ENCODE assay signal across 3 cellular contexts in the genomic region with DNA sequence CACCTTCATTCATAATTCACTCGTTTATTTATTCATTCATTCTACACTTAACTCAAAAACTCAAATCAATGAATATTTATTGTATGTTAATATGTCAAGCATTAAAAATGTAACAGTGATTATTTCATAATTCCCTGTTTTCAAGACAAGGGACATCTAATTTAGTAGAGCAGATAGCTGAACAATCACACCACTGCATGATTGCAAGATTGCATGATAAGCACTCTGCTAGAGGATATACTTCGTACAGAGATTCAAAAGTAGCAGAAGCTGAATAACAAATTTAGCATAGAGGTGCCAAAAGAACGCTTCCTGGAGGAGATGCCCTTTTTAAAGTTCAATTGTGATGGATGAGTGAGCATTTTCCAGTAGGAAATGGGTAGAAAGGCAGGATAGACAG.
"Had no signal": no experiment of that assay in that cellular context is flagged by ENCODE, and none has a peak within 500 bp of the region (broad histone marks: within the 10 kb centered on the region; RNA-seq: fewer than 3 reads in every experiment).

No MANE protein-coding gene starts in this region.

- H3K4me3 ChIP-seq: GM12878 had no signal

- ATAC-seq: GM12878 had no signal

- DNase-seq: GDM1, GF-D8 had no signal
